ENCODE assay signal across 8 cellular contexts in the genomic region with DNA sequence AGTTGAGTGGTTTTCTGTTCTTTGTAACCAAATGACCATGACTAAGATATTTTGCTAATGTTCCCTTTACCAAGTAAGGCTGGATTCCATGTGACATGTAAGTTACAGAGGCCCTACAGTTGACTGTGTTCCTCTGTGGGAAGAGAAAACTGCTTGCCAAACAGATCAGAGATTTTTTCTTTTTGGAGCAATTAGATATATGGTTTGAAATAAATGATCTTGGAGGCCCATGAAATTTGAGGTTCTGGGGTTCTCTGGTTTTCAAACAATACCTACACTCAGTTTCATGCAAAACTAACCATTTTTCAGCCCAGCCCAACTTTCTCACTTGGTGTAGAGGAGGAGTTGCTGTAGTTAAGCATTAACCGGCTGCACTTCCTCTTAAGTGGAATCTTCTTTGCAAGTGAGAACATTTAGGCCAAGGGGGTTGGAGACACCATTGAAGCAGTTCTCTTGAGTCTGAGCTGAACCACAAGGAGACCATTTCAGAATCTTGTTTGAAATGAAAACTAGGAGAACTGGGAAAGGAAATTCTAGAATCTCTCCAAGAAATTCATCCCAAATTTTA. TPM values are rescaled to one million over a fixed set of nuclear protein-coding genes. Genes with fewer than 3 reads are reported as not detected.
A peak's percentile ranks its signal among the peaks of the same experiment; 100 is the strongest.
DNase-seq lines count a peak whose midpoint lies in the region; ATAC-seq and TF ChIP-seq lines count a peak whose summit lies in the region.

No MANE protein-coding gene starts in this region.

- no peak overlapping the region for H3K4ac ChIP-seq in neuronal stem cell (ENCODE audit: low read length)

- no peak overlapping the region for H2AK5ac ChIP-seq in neuronal stem cell (ENCODE audit: low read depth, low read length)

- no peaks in the 10 kb centered on the region for H3K36me3 ChIP-seq in mucosa of descending colon (ENCODE audit: low read depth)
- no peaks in the 10 kb centered on the region for H3K36me3 ChIP-seq in neuronal stem cell (replicated peaks in 1 of 2; ENCODE audit: control insufficient read depth in 2 of 2, insufficient read depth in 2 of 2, low read length in 2 of 2)

- no peak overlapping the region for H2BK120ac ChIP-seq in neuronal stem cell (ENCODE audit: low read depth, low read length)

- H3K4me3 ChIP-seq in mucosa of descending colon (no peak overlapping the region), neuronal stem cell (ENCODE audit: low read length in 2 of 2) (no peak overlapping the region)

- no peak overlapping the region for H4K91ac ChIP-seq in neuronal stem cell (ENCODE audit: low read depth, low read length, poor library complexity)

- H2BK12ac ChIP-seq in neuronal stem cell (ENCODE audit: low read length) = no peak overlapping the region

- no peak overlapping the region for H3K9ac ChIP-seq in neuronal stem cell (ENCODE audit: low read depth, low read length, poor library complexity)

- DNase-seq in MV-4-11 (lab: John Stamatoyannopoulos, UW) = peak; percentile 46
- peak in 1 of 3 donors; percentile 18 for DNase-seq in mucosa of descending colon
- DNase-seq in NCI-H1417 treated with DMSO at 0.1 percent for 48 hours (lab: John Stamatoyannopoulos, UW) = no peak
- DNase-seq in DMS 273 treated with DMSO at 0.1 percent for 48 hours (lab: John Stamatoyannopoulos, UW) = no peak
- no peak for DNase-seq in activated naive CD4-positive, alpha-beta T cell treated with Interleukin-2 at 50 U/mL for 16 hours
- DNase-seq in neuronal stem cell (ENCODE audit: low spot score) = no peak

- no peak overlapping the region for H3K27ac ChIP-seq in neuronal stem cell (replicated peaks; ENCODE audit: low read length)

- intact Hi-C loops in mucosa of descending colon (cut with DNase I, micrococcal nuclease) = no loop called here

- no peak overlapping the region for H3K18ac ChIP-seq in neuronal stem cell (ENCODE audit: low read length)

- H2AFZ ChIP-seq in neuronal stem cell (ENCODE audit: low read length) = no peak overlapping the region

- H3K79me1 ChIP-seq in neuronal stem cell (ENCODE audit: low read depth, low read length) = no peaks in the 10 kb centered on the region

- no peak for TF ChIP-seq CTCF in mucosa of descending colon (IDR thresholded peaks at IDR 0.05)

- no peaks in the 10 kb centered on the region for H3K9me3 ChIP-seq in mucosa of descending colon
- no peaks in the 10 kb centered on the region for H3K9me3 ChIP-seq in neuronal stem cell (replicated peaks in 1 of 2; ENCODE audit: control insufficient read depth in 2 of 2, insufficient read depth in 1 of 2, low read depth in 1 of 2, low read length in 2 of 2)

- H3K4me2 ChIP-seq in neuronal stem cell (ENCODE audit: insufficient read depth, low read length, poor library complexity, severe bottlenecking) = no peak overlapping the region

- H3K27me3 ChIP-seq in neuronal stem cell (ENCODE audit: control insufficient read depth in 3 of 3, insufficient read depth in 3 of 3, low read depth in 1 of 3, low read length in 3 of 3) = no peaks in the 10 kb centered on the region

- no peak overlapping the region for H4K8ac ChIP-seq in neuronal stem cell (ENCODE audit: low read depth, low read length)

- H2BK15ac ChIP-seq in neuronal stem cell (ENCODE audit: low read length) = no peak overlapping the region

- H3K4me1 ChIP-seq in mucosa of descending colon (ENCODE audit: low read depth) = peaks cover 2% of the 10 kb centered on the region
- peaks cover 0 to 2% of the 10 kb centered on the region in 2 donors for H3K4me1 ChIP-seq in neuronal stem cell (ENCODE audit: control insufficient read depth in 2 of 2, insufficient read depth in 1 of 2, low read depth in 1 of 2, low read length in 2 of 2)

- no peak overlapping the region for H3K23ac ChIP-seq in neuronal stem cell (ENCODE audit: low read depth, low read length, poor library complexity)

- no CpG with 5 or more reads among the region's 1 CpG for WGBS in neuronal stem cell (ENCODE audit: extremely low coverage in 2 of 2, insufficient read length in 2 of 2, insufficient replicate concordance in 1 of 2), 2 donors

- ATAC-seq in GM18519 (IDR thresholded peaks at IDR 0.05; ENCODE audit: low FRiP score, unreplicated experiment) (peak; percentile 56), HG02588 (IDR thresholded peaks at IDR 0.05; ENCODE audit: unreplicated experiment) (peak; percentile 92), mucosa of descending colon (peak; percentile 61)

- no peak overlapping the region for H2BK5ac ChIP-seq in neuronal stem cell (ENCODE audit: low read length)

- no peak overlapping the region for H3K14ac ChIP-seq in neuronal stem cell (ENCODE audit: low read length)

RNA-seq across cellular contexts. Expression of a gene that starts 34.6 kb away (rescaled TPM):
- total RNA-seq in mucosa of descending colon = 10 to 100 TPM; 14.6 to 27.8 (median 14.8) TPM
- polyA plus RNA-seq in neuronal stem cell (2013, experiment 1 of 2) = 7.2 TPM
- polyA plus RNA-seq in neuronal stem cell (2013, experiment 2 of 2) = 7.2 TPM
